In genomic region chr2:134432438-134432883, GRCh38 we compare ENCODE assay signal across 2 cellular contexts.
TF ChIP-seq lines count a peak whose summit lies in the region.

No MANE protein-coding gene starts in this region.

TF ChIP-seq in WTC11, 78 proteins besides CTCF, POLR2A, EP300 and RAD21 (continued from another document):
- TF ChIP-seq E2F4 (CRISPR knock-in tag; IDR thresholded peaks at IDR 0.05; ENCODE audit: borderline replicate concordance, low read depth) = no peak

TF ChIP-seq in liver, 16 proteins besides CTCF, POLR2A, EP300 and RAD21 (continued from another document):
- peak; percentile 82 for TF ChIP-seq MAX (IDR thresholded peaks at IDR 0.05)
- peak; percentile 82 for TF ChIP-seq FOXA2 (IDR thresholded peaks at IDR 0.05)
- TF ChIP-seq ZBTB33 (IDR thresholded peaks at IDR 0.05) = peak; percentile 79
- TF ChIP-seq HNF4G (IDR thresholded peaks at IDR 0.05) = peak; percentile 71
- TF ChIP-seq TAF1 (conservative IDR thresholded peaks at IDR 0.05) = peak; percentile 60
- TF ChIP-seq NR2F2 (IDR thresholded peaks at IDR 0.05) = no peak
- peak in 1 of 2 donors; percentile 82 for TF ChIP-seq EGR1 (IDR thresholded peaks at IDR 0.05; ENCODE audit: low read depth in 2 of 2)
- peak; percentile 63 for TF ChIP-seq REST (IDR thresholded peaks at IDR 0.05)
- TF ChIP-seq RXRA (IDR thresholded peaks at IDR 0.05) = peak; percentile 88 to 91
- peak; percentile 84 to 88 for TF ChIP-seq HNF4A (conservative IDR thresholded peaks at IDR 0.05)
- no peak for TF ChIP-seq GABPA (IDR thresholded peaks at IDR 0.05 in 1 of 2, conservative IDR thresholded peaks at IDR 0.05 in 1 of 2)
- peak; percentile 90 for TF ChIP-seq SP1 (IDR thresholded peaks at IDR 0.05)
- peak; percentile 60 for TF ChIP-seq FOXA1 (IDR thresholded peaks at IDR 0.05)
- TF ChIP-seq ATF3 (IDR thresholded peaks at IDR 0.05) = peak; percentile 43
- TF ChIP-seq JUND (IDR thresholded peaks at IDR 0.05) = peak; percentile 80 to 89
